In genomic region chr11:91163619-91164451, GRCh38 we compare ENCODE assay signal across 17 cellular contexts.
DNase-seq lines count a peak whose midpoint lies in the region; ATAC-seq, FAIRE-seq and TF ChIP-seq lines count a peak whose summit lies in the region.
"Had no signal": no experiment of that assay in that cellular context is flagged by ENCODE, and none has a peak within 500 bp of the region (broad histone marks: within the 10 kb centered on the region; RNA-seq: fewer than 3 reads in every experiment).

No MANE protein-coding gene starts in this region.

- TF ChIP-seq CTCF in astrocyte of the spinal cord (IDR thresholded peaks at IDR 0.05; ENCODE audit: low read depth, low read length), result no peak

- intact Hi-C loops in Right ventricle myocardium superior (cut with DNase I), result no loop called here
- intact Hi-C loops in cardiac septum (cut with DNase I), result no loop called here

- DNase-seq in Right ventricle myocardium superior, result no peak
- no peak for DNase-seq in cardiac septum (ENCODE audit: low spot score)
- DNase-seq in astrocyte of the spinal cord (ENCODE audit: low read depth, low spot score), result peak; percentile 73
- DNase-seq in kidney glomerular epithelial cell (lab: John Stamatoyannopoulos, UW), result peak; percentile 81
- peak; percentile 52 for DNase-seq in urothelium cell line (ENCODE audit: low spot score)
- DNase-seq in activated CD4-positive, alpha-beta T cell treated with anti-CD3 and anti-CD28 coated beads, Interleukin-2, amount 10 ng/mL, durations not matched to agents 7 days and 5 days, result no peak
- DNase-seq in OCI-M2 (lab: John Stamatoyannopoulos, UW; ENCODE audit: unreplicated experiment), result no peak
- no peak for DNase-seq in caudate nucleus (lab: John Stamatoyannopoulos, UW)
- DNase-seq: activated naive CD4-positive, alpha-beta T cell; endodermal cell; left colon; MV-4-11 had no signal

- peak; percentile 34 for ATAC-seq in Right ventricle myocardium superior (ENCODE audit: poor library complexity)
- ATAC-seq: activated CD4-positive, CD25-positive, alpha-beta regulatory T cell treated with anti-CD3 and anti-CD28 coated beads, Interleukin-2, amount 50 U/mL, for 24 hours; left colon; Panc1 had no signal

- H3K27ac ChIP-seq in caudate nucleus (ENCODE audit: low read depth, low read length), result no peak overlapping the region
- H3K27ac ChIP-seq: skin epidermis had no signal

- no peaks in the 10 kb centered on the region for H3K4me1 Mint-ChIP-seq in activated CD4-positive, alpha-beta T cell treated with anti-CD3 and anti-CD28 coated beads, Interleukin-2, amount 10 ng/mL, durations not matched to agents 7 days and 5 days
- H3K4me1 Mint-ChIP-seq: endodermal cell had no signal

- H3K4me3 ChIP-seq in astrocyte of the spinal cord (ENCODE audit: low read depth, low read length), result no peak overlapping the region
- H3K4me3 ChIP-seq: HAP-1, skin epidermis had no signal

- POLR2A ChIA-PET in activated CD4-positive, alpha-beta T cell treated with anti-CD3 and anti-CD28 coated beads, Interleukin-2, amount 10 ng/mL, durations not matched to agents 7 days and 5 days (lab: Charles Lee), result no interaction called here

- peak; percentile 30 for FAIRE-seq in urothelium cell line (lab: Jason Lieb, UNC)
- FAIRE-seq: G401.6 had no signal

- no peaks in the 10 kb centered on the region for H3K9me3 Mint-ChIP-seq in activated CD4-positive, alpha-beta T cell treated with anti-CD3 and anti-CD28 coated beads, Interleukin-2, amount 10 ng/mL, durations not matched to agents 7 days and 5 days
- H3K9me3 Mint-ChIP-seq: endodermal cell had no signal

- no peaks in the 10 kb centered on the region for H3K27me3 Mint-ChIP-seq in activated CD4-positive, alpha-beta T cell treated with anti-CD3 and anti-CD28 coated beads, Interleukin-2, amount 10 ng/mL, durations not matched to agents 7 days and 5 days

- no peaks in the 10 kb centered on the region for H3K36me3 Mint-ChIP-seq in activated CD4-positive, alpha-beta T cell treated with anti-CD3 and anti-CD28 coated beads, Interleukin-2, amount 10 ng/mL, durations not matched to agents 7 days and 5 days (ENCODE audit: low read depth)

- in situ Hi-C loops in astrocyte of the spinal cord (cut with HindIII; ENCODE audit: low sequenced_read_pairs), result no loop called here

- H3K4me3 Mint-ChIP-seq in activated CD4-positive, alpha-beta T cell treated with anti-CD3 and anti-CD28 coated beads, Interleukin-2, amount 10 ng/mL, durations not matched to agents 7 days and 5 days, result no peak overlapping the region
- H3K4me3 Mint-ChIP-seq: endodermal cell had no signal

- CTCF ChIA-PET in activated CD4-positive, alpha-beta T cell treated with anti-CD3 and anti-CD28 coated beads, Interleukin-2, amount 10 ng/mL, durations not matched to agents 7 days and 5 days (lab: Charles Lee), result no interaction called here

- H3K27ac Mint-ChIP-seq in activated CD4-positive, alpha-beta T cell treated with anti-CD3 and anti-CD28 coated beads, Interleukin-2, amount 10 ng/mL, durations not matched to agents 7 days and 5 days, result no peak overlapping the region
- H3K27ac Mint-ChIP-seq: endodermal cell had no signal

Comparison
In these comparisons a context has a peak if more than half of its experiments do, and no peak if none do; other contexts are left out.
1. DNase-seq: peak in astrocyte of the spinal cord (single experiment), kidney glomerular epithelial cell (single experiment) and urothelium cell line (single experiment); none in Right ventricle myocardium superior (single experiment), cardiac septum (single experiment), activated CD4-positive, alpha-beta T cell treated with anti-CD3 and anti-CD28 coated beads, Interleukin-2, amount 10 ng/mL, durations not matched to agents 7 days and 5 days (single experiment), OCI-M2 (single experiment) and caudate nucleus (0 of 61).